Comparison of ENCODE assay signal across 13 cellular contexts in genomic region chr5:140111043-140111858, GRCh38. TPM values are rescaled to one million over a fixed set of nuclear protein-coding genes. Genes with fewer than 3 reads are reported as not detected.
DNase-seq lines count a peak whose midpoint lies in the region; ATAC-seq, FAIRE-seq and TF ChIP-seq lines count a peak whose summit lies in the region.
"Had no signal": no experiment of that assay in that cellular context is flagged by ENCODE, and none has a peak within 500 bp of the region (broad histone marks: within the 10 kb centered on the region; RNA-seq: fewer than 3 reads in every experiment).

No MANE protein-coding gene starts in this region.

- H2BK120ac ChIP-seq in mesendoderm (ENCODE audit: low read depth, low read length): no peak overlapping the region

- H3K79me1 ChIP-seq in mesendoderm (ENCODE audit: low read length): no peaks in the 10 kb centered on the region

- no peak overlapping the region for H3K9ac ChIP-seq in mesendoderm (ENCODE audit: low read length)
- H3K9ac ChIP-seq in MM.1S (ENCODE audit: low read length): no peak overlapping the region
- H3K9ac ChIP-seq: BLaER1 treated with 17β-estradiol and CSF1 and Interleukin-3, amounts not matched to agents 10 nM and 100 nM had no signal

- H3K27ac Mint-ChIP-seq in CD8-positive, alpha-beta T cell: peak overlapping the region; percentile 66
- H3K27ac Mint-ChIP-seq in IgD-negative memory B cell: peak overlapping the region in 2 of 3 donors; percentile 87 to 93
- no peak overlapping the region; the same call in 1 of the 2 replicates for H3K27ac Mint-ChIP-seq in WTC11

- no peak for ATAC-seq in CD8-positive, alpha-beta T cell
- no peak for ATAC-seq in WTC11
- no peak for ATAC-seq in HG03045 (IDR thresholded peaks at IDR 0.05; ENCODE audit: unreplicated experiment)
- ATAC-seq in esophagus mucosa: no peak
- ATAC-seq: sciatic nerve had no signal

- peaks cover 10% of the 10 kb centered on the region for H3K36me3 Mint-ChIP-seq in CD8-positive, alpha-beta T cell
- no peaks in the 10 kb centered on the region for H3K36me3 Mint-ChIP-seq in IgD-negative memory B cell
- H3K36me3 Mint-ChIP-seq in WTC11: no peaks in the 10 kb centered on the region

- H3K18ac ChIP-seq in mesendoderm (ENCODE audit: low read length): no peak overlapping the region

- no peak for TF ChIP-seq POLR2A in GM12891 (IDR thresholded peaks at IDR 0.05; ENCODE audit: low read depth, low read length)

- H3K79me2 ChIP-seq in mesendoderm (ENCODE audit: control insufficient read depth, insufficient read depth, low read length) (no peaks in the 10 kb centered on the region), MM.1S (ENCODE audit: low read length) (peaks cover 74% of the 10 kb centered on the region)

- H3K56ac ChIP-seq in mesendoderm (ENCODE audit: low read length): no peak overlapping the region

- no peak overlapping the region for H3K23ac ChIP-seq in mesendoderm (ENCODE audit: low read length)

- no peak overlapping the region for H2AFZ ChIP-seq in MM.1S (ENCODE audit: low read length)

- no peak overlapping the region for H3K4me3 Mint-ChIP-seq in CD8-positive, alpha-beta T cell
- H3K4me3 Mint-ChIP-seq in IgD-negative memory B cell (peak overlapping the region in 3 of 4 donors; percentile 21 to 93 (median 78)), WTC11 (peak overlapping the region; percentile 82)

- no peaks in the 10 kb centered on the region for H3K27me3 ChIP-seq in CD8-positive, alpha-beta T cell (ENCODE audit: insufficient read depth, low read length)
- H3K27me3 ChIP-seq in mesendoderm (ENCODE audit: insufficient read depth, low read length, poor library complexity): peaks cover 26% of the 10 kb centered on the region
- no peaks in the 10 kb centered on the region for H3K27me3 ChIP-seq in MM.1S (replicated peaks; ENCODE audit: insufficient read depth, low read length)

- H4K20me1 ChIP-seq in MM.1S (ENCODE audit: insufficient read depth, low read length): no peaks in the 10 kb centered on the region

- H4K8ac ChIP-seq in mesendoderm (ENCODE audit: low read depth, low read length): no peak overlapping the region

- TF ChIP-seq CTCF in CD8-positive, alpha-beta T cell (IDR thresholded peaks at IDR 0.05): no peak
- no peak for TF ChIP-seq CTCF in WTC11 (IDR thresholded peaks at IDR 0.05)
- no peak for TF ChIP-seq CTCF in MM.1S (IDR thresholded peaks at IDR 0.05; ENCODE audit: low read length)

- peaks cover 68% of the 10 kb centered on the region for H3K4me1 ChIP-seq in CD8-positive, alpha-beta T cell (ENCODE audit: insufficient read depth, low read length)
- H3K4me1 ChIP-seq in mesendoderm (ENCODE audit: control insufficient read depth, low read depth, low read length) (peaks cover 4% of the 10 kb centered on the region), MM.1S (ENCODE audit: low read length) (peaks cover 18% of the 10 kb centered on the region)

- no peak overlapping the region for H2AK5ac ChIP-seq in mesendoderm (ENCODE audit: low read length)

- no peak overlapping the region for H3K4me3 ChIP-seq in CD8-positive, alpha-beta T cell (ENCODE audit: low read depth, low read length)
- H3K4me3 ChIP-seq in mesendoderm (ENCODE audit: low read length): no peak overlapping the region
- no peak overlapping the region for H3K4me3 ChIP-seq in MM.1S (ENCODE audit: low read length)
- H3K4me3 ChIP-seq: BLaER1 treated with 17β-estradiol and CSF1 and Interleukin-3, amounts not matched to agents 10 nM and 100 nM had no signal

- H3K4me2 ChIP-seq in mesendoderm (ENCODE audit: low read length): no peak overlapping the region
- H3K4me2 ChIP-seq in MM.1S (ENCODE audit: low read depth, low read length): no peak overlapping the region

- no peak overlapping the region for H3K27ac ChIP-seq in CD8-positive, alpha-beta T cell (ENCODE audit: low read depth, low read length)
- H3K27ac ChIP-seq in mesendoderm (ENCODE audit: low read depth, low read length) (no peak overlapping the region), MM.1S (ENCODE audit: low read length) (no peak overlapping the region)
- H3K27ac ChIP-seq: BLaER1 treated with 17β-estradiol and CSF1 and Interleukin-3, amounts not matched to agents 10 nM and 100 nM had no signal

- CTCF ChIA-PET in CD8-positive, alpha-beta T cell (lab: Charles Lee): interaction anchor here (3.8 kb wide), 1 partner anchor 38 kb away, joined by 18 read pairs; no protein-coding TSS in a partner anchor
- CTCF ChIA-PET in WTC11 (lab: Charles Lee): interaction anchor here (0.8 to 4.5 kb wide), 3 partner anchors 34 to 324 kb away, joined by 3 to 58 read pairs (median 10); no protein-coding TSS in a partner anchor

- H3K4me1 Mint-ChIP-seq in CD8-positive, alpha-beta T cell (ENCODE audit: low read depth): peaks cover 69% of the 10 kb centered on the region
- H3K4me1 Mint-ChIP-seq in IgD-negative memory B cell: peaks cover 33 to 55% (median 42%) of the 10 kb centered on the region in 3 donors
- peaks cover 60% of the 10 kb centered on the region for H3K4me1 Mint-ChIP-seq in WTC11

- no peak for DNase-seq in CD8-positive, alpha-beta T cell
- peak; percentile 42 for DNase-seq in WTC11 (ENCODE audit: low spot score)
- peak; percentile 66 for DNase-seq in mesendoderm
- no peak for DNase-seq in MM.1S
- no peak for DNase-seq in GM12891 (ENCODE audit: insufficient read length, low spot score)
- DNase-seq: activated CD4-positive, CD25-positive, alpha-beta regulatory T cell treated with anti-CD3 and anti-CD28 coated beads, Interleukin-2, amount 50 U/mL, for 72 hours; SHP77; substantia nigra had no signal

- FAIRE-seq in GM12891 (lab: Jason Lieb, UNC): no peak

- H3K9me3 ChIP-seq in CD8-positive, alpha-beta T cell (ENCODE audit: low read length): no peaks in the 10 kb centered on the region
- no peaks in the 10 kb centered on the region for H3K9me3 ChIP-seq in MM.1S (replicated peaks; ENCODE audit: insufficient read depth, low read length)
- H3K9me3 ChIP-seq: BLaER1 treated with 17β-estradiol and CSF1 and Interleukin-3, amounts not matched to agents 10 nM and 100 nM had no signal

- POLR2A ChIA-PET in CD8-positive, alpha-beta T cell (lab: Charles Lee): no interaction called here
- POLR2A ChIA-PET in WTC11 (lab: Charles Lee): no interaction called here

- no CpG with 5 or more reads among the region's 18 CpGs for WGBS in mesendoderm (ENCODE audit: extremely low coverage, insufficient coverage, low lambda C conversion rate)

- no peaks in the 10 kb centered on the region for H3K9me2 ChIP-seq in MM.1S (replicated peaks; ENCODE audit: insufficient read depth, low read length)

- no peak overlapping the region for H4K5ac ChIP-seq in mesendoderm (ENCODE audit: low read length)

- H2BK5ac ChIP-seq in mesendoderm (ENCODE audit: low read length): no peak overlapping the region

- H3K9me3 Mint-ChIP-seq in CD8-positive, alpha-beta T cell: no peaks in the 10 kb centered on the region
- H3K9me3 Mint-ChIP-seq in IgD-negative memory B cell (no peaks in the 10 kb centered on the region), WTC11 (no peaks in the 10 kb centered on the region)

- H3K36me3 ChIP-seq in CD8-positive, alpha-beta T cell (ENCODE audit: insufficient read depth, low read length): no peaks in the 10 kb centered on the region
- H3K36me3 ChIP-seq in mesendoderm (ENCODE audit: control insufficient read depth, insufficient read depth, low read length): no peaks in the 10 kb centered on the region
- H3K36me3 ChIP-seq in MM.1S (replicated peaks; ENCODE audit: insufficient read depth, low read length): no peaks in the 10 kb centered on the region
- H3K36me3 ChIP-seq: BLaER1 treated with 17β-estradiol and CSF1 and Interleukin-3, amounts not matched to agents 10 nM and 100 nM had no signal

- peaks cover 16% of the 10 kb centered on the region for H3F3A ChIP-seq in MM.1S (ENCODE audit: insufficient read depth, low read length)

- H3K4ac ChIP-seq in mesendoderm (ENCODE audit: low read depth, low read length): no peak overlapping the region

- intact Hi-C loops in CD8-positive, alpha-beta T cell (cut with DNase I, micrococcal nuclease): loop anchor here (5.0 to 10.0 kb wide), 11 partner anchors 39 to 1774 kb away; partner anchors contain the start of genes TMCO6 (in 2 of the 2), ANKHD1 (in 1 of the 2), CD14 (in 1 of the 2) and FAM53C (in 1 of the 2)

- H2BK15ac ChIP-seq in mesendoderm (replicated peaks; ENCODE audit: low read depth): no peak overlapping the region

- peaks cover 17% of the 10 kb centered on the region for H3K27me3 Mint-ChIP-seq in CD8-positive, alpha-beta T cell (ENCODE audit: low read depth)
- H3K27me3 Mint-ChIP-seq in IgD-negative memory B cell (peaks cover 9% of the 10 kb centered on the region), WTC11 (ENCODE audit: low read depth) (peaks cover 85% of the 10 kb centered on the region)

TF ChIP-seq in WTC11, 78 proteins besides CTCF, POLR2A, EP300 and RAD21 (continues in another document):
- no peak for TF ChIP-seq IRF2 (CRISPR knock-in tag; IDR thresholded peaks at IDR 0.05; ENCODE audit: borderline replicate concordance, low read depth)

TF ChIP-seq in GM12891, 5 proteins besides CTCF, POLR2A, EP300 and RAD21:
- no peak for TF ChIP-seq POLR2AphosphoS5 (IDR thresholded peaks at IDR 0.05; ENCODE audit: low read depth, low read length)
- no peak for TF ChIP-seq SPI1 (IDR thresholded peaks at IDR 0.05; ENCODE audit: low read depth, low read length)
- TF ChIP-seq PAX5 (IDR thresholded peaks at IDR 0.05; ENCODE audit: insufficient read depth, low read length, severe bottlenecking): no peak
- no peak for TF ChIP-seq TAF1 (IDR thresholded peaks at IDR 0.05; ENCODE audit: low read depth, low read length)
- TF ChIP-seq POU2F2 (IDR thresholded peaks at IDR 0.05; ENCODE audit: low read depth, low read length): no peak

RNA-seq across cellular contexts. Expression of gene PURA, which starts 2.7 kb away (rescaled TPM):
- 1 to 10 TPM; 4.0 to 4.3 TPM for total RNA-seq in CD8-positive, alpha-beta T cell
- polyA plus RNA-seq in IgD-negative memory B cell: 3.3 TPM
- total RNA-seq in WTC11 (2021) (6.0 to 9.0 TPM (median 6.4 TPM) in 3 replicates), esophagus mucosa (7.3 TPM)
- polyA plus RNA-seq in mesendoderm (2013, experiment 1 of 2): 0.86 TPM
- polyA plus RNA-seq in mesendoderm (2013, experiment 2 of 2): 0.77 TPM
- 2.4 TPM for polyA plus RNA-seq in GM12891 (2012; ENCODE audit: low read depth, missing spikeins)

RNA-seq across cellular contexts. Expression of gene IGIP, which starts 14.5 kb away (rescaled TPM):
- total RNA-seq in CD8-positive, alpha-beta T cell: under 1 TPM; 0.78 to 0.81 TPM
- 0.36 TPM for polyA plus RNA-seq in IgD-negative memory B cell
- total RNA-seq in WTC11 (2021) (1.2 to 1.7 TPM (median 1.5 TPM) in 3 replicates), esophagus mucosa (2.6 TPM)
- 0.04 TPM for polyA plus RNA-seq in mesendoderm (2013, experiment 1 of 2)
- 0.04 TPM for polyA plus RNA-seq in mesendoderm (2013, experiment 2 of 2)
- 0.82 TPM for polyA plus RNA-seq in GM12891 (2012; ENCODE audit: low read depth, missing spikeins)

Comparison
In these comparisons a context has a peak if more than half of its experiments do, and no peak if none do; other contexts are left out.
1. DNase-seq: peak in WTC11 (single experiment) and mesendoderm (single experiment); none in CD8-positive, alpha-beta T cell (0 of 7), MM.1S (single experiment) and GM12891 (single experiment).